Comparison of ENCODE assay signal across 8 cellular contexts in genomic region chr7:5629941-5630340, GRCh38. TPM values are rescaled to one million over a fixed set of nuclear protein-coding genes. Genes with fewer than 3 reads are reported as not detected.
A peak's percentile ranks its signal among the peaks of the same experiment; 100 is the strongest.
DNase-seq lines count a peak whose midpoint lies in the region; ATAC-seq, FAIRE-seq and TF ChIP-seq lines count a peak whose summit lies in the region.

No MANE protein-coding gene starts in this region.

- TF ChIP-seq EP300 in A549 (IDR thresholded peaks at IDR 0.05), result no peak

- peaks cover 15% of the 10 kb centered on the region; the same call in 2 of the 3 replicates for H3K4me1 ChIP-seq in A549

- WGBS in A549 (ENCODE audit: missing lambda C conversion rate), result 63% methylated on average over 4 of the region's 4 CpGs

- TF ChIP-seq RAD21 in A549 (conservative IDR thresholded peaks at IDR 0.05 in 1 of 2, IDR thresholded peaks at IDR 0.05 in 1 of 2), result no peak

- CTCF ChIA-PET in A549 (lab: Yijun Ruan, JAX), result interaction anchor here (0.6 to 2.9 kb wide), 8 partner anchors 11 to 135 kb away, joined by 3 to 12 read pairs (median 5); no protein-coding TSS in a partner anchor

- H3K4me3 ChIP-seq in A549, result no peak overlapping the region

- POLR2A ChIA-PET in A549 (lab: Yijun Ruan, JAX), result no interaction called here

- H3K9me3 ChIP-seq in A549, result no peaks in the 10 kb centered on the region

- DNase-seq in A549 (ENCODE audit: low read depth in 1 of 2, low spot score in 1 of 2) (no peak), NCI-H446 treated with DMSO at 0.1 percent for 48 hours (lab: John Stamatoyannopoulos, UW) (peak; percentile 46), lung microvascular endothelial cell (ENCODE audit: low read depth in 2 of 2) (peak; percentile 35 to 77), GM19239 (ENCODE audit: insufficient read length, low spot score) (no peak)
- peak; percentile 25 for DNase-seq in activated gamma-delta T cell treated with anti-CD3 and anti-CD28 coated beads, Interleukin-2, amount 50 U/mL, for 16 hours (ENCODE audit: low read depth)

- TF ChIP-seq CTCF in A549 (IDR thresholded peaks at IDR 0.05), result no peak

- ATAC-seq in A549, result peak; percentile 65 to 68; a peak in 5 of 6 replicates
- ATAC-seq in GM18861 (IDR thresholded peaks at IDR 0.05; ENCODE audit: unreplicated experiment), result no peak
- ATAC-seq in GM21529 (IDR thresholded peaks at IDR 0.05; ENCODE audit: unreplicated experiment), result no peak
- no peak for ATAC-seq in HG03520 (IDR thresholded peaks at IDR 0.05; ENCODE audit: unreplicated experiment)

- no peak overlapping the region for H3K27ac ChIP-seq in A549

- no peak overlapping the region for H3K4me2 ChIP-seq in A549

- no peak for TF ChIP-seq POLR2A in A549 (IDR thresholded peaks at IDR 0.05; ENCODE audit: low read length)

- no peak for FAIRE-seq in A549 (lab: Jason Lieb, UNC)
- FAIRE-seq in GM19239 (lab: Jason Lieb, UNC), result no peak

TF ChIP-seq in A549, 52 proteins besides CTCF, POLR2A, EP300 and RAD21:
- TF ChIP-seq GATA3 (IDR thresholded peaks at IDR 0.05; ENCODE audit: borderline replicate concordance) (no peak), RFX5 (IDR thresholded peaks at IDR 0.05) (no peak), SMC3 (IDR thresholded peaks at IDR 0.05) (no peak), ZC3H11A (IDR thresholded peaks at IDR 0.05) (no peak), JUNB (IDR thresholded peaks at IDR 0.05) (no peak), FOXS1 (CRISPR knock-in tag; IDR thresholded peaks at IDR 0.05) (no peak), TFCP2L1 (CRISPR knock-in tag; IDR thresholded peaks at IDR 0.05) (no peak)
- TF ChIP-seq, protein P1, sequence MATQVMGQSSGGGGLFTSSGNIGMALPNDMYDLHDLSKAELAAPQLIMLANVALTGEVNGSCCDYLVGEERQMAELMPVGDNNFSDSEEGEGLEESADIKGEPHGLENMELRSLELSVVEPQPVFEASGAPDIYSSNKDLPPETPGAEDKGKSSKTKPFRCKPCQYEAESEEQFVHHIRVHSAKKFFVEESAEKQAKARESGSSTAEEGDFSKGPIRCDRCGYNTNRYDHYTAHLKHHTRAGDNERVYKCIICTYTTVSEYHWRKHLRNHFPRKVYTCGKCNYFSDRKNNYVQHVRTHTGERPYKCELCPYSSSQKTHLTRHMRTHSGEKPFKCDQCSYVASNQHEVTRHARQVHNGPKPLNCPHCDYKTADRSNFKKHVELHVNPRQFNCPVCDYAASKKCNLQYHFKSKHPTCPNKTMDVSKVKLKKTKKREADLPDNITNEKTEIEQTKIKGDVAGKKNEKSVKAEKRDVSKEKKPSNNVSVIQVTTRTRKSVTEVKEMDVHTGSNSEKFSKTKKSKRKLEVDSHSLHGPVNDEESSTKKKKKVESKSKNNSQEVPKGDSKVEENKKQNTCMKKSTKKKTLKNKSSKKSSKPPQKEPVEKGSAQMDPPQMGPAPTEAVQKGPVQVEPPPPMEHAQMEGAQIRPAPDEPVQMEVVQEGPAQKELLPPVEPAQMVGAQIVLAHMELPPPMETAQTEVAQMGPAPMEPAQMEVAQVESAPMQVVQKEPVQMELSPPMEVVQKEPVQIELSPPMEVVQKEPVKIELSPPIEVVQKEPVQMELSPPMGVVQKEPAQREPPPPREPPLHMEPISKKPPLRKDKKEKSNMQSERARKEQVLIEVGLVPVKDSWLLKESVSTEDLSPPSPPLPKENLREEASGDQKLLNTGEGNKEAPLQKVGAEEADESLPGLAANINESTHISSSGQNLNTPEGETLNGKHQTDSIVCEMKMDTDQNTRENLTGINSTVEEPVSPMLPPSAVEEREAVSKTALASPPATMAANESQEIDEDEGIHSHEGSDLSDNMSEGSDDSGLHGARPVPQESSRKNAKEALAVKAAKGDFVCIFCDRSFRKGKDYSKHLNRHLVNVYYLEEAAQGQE (IDR thresholded peaks at IDR 0.05), result no peak
- TF ChIP-seq, protein P2, sequence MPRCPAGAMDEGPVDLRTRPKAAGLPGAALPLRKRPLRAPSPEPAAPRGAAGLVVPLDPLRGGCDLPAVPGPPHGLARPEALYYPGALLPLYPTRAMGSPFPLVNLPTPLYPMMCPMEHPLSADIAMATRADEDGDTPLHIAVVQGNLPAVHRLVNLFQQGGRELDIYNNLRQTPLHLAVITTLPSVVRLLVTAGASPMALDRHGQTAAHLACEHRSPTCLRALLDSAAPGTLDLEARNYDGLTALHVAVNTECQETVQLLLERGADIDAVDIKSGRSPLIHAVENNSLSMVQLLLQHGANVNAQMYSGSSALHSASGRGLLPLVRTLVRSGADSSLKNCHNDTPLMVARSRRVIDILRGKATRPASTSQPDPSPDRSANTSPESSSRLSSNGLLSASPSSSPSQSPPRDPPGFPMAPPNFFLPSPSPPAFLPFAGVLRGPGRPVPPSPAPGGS (IDR thresholded peaks at IDR 0.05), result no peak

RNA-seq across cellular contexts. Expression of gene FSCN1, which starts 37.3 kb away (rescaled TPM):
- polyA plus RNA-seq in A549 (2011; rRNA removed) (39.1 and 50.6 TPM in 2 replicates), A549 (2017; fragmentation: RNase III; extraction: RNeasy Plus Mini Kit Qiagen cat#74134 plus additional on column Dnase treatment) (165 to 184 TPM (median 171 TPM) in 3 replicates)
- 139 and 218 TPM in 2 replicates for polyA plus RNA-seq in A549 (2012; cell fraction: cytosol; rRNA removed)
- polyA plus RNA-seq in A549 (2012; cell fraction: nucleus; rRNA removed), result 193 and 320 TPM in 2 replicates
- polyA minus RNA-seq in A549 (2011; rRNA and poly(A)+ RNA removed), result 37.2 and 59.3 TPM in 2 replicates
- 220 and 298 TPM in 2 replicates for total RNA-seq in lung microvascular endothelial cell

Comparison
In these comparisons a context has a peak if more than half of its experiments do, and no peak if none do; other contexts are left out.
1. ATAC-seq: peak in A549 (2 of 2); none in GM18861 (single experiment), GM21529 (single experiment) and HG03520 (single experiment).
2. DNase-seq: peak in NCI-H446 treated with DMSO at 0.1 percent for 48 hours (single experiment), activated gamma-delta T cell treated with anti-CD3 and anti-CD28 coated beads, Interleukin-2, amount 50 U/mL, for 16 hours (single experiment) and lung microvascular endothelial cell (2 of 2); none in A549 (0 of 2) and GM19239 (single experiment).